In the genomic region with DNA sequence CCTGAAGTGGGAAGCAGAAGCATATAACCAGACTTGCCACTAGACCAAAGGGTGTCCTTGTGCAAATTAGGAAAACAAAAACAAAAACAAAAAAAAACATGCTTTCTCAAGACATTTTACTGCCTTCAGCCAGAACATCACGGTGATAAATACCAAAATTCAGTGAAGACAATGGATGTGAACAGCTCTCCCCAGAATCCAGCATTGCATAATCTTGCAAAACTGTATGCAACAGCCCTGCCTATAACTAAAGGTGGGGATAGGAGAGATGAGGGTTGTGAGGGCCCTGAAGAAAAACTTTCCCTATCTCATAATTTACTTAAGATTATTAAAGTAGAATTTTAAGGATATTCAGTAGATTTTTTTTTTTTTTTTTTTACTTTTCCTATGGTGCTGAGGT, we compare ENCODE assay signal across 16 cellular contexts. TPM values are rescaled to one million over a fixed set of nuclear protein-coding genes. Genes with fewer than 3 reads are reported as not detected.
DNase-seq lines count a peak whose midpoint lies in the region; ATAC-seq, FAIRE-seq and TF ChIP-seq lines count a peak whose summit lies in the region.
"Had no signal": no experiment of that assay in that cellular context is flagged by ENCODE, and none has a peak within 500 bp of the region (broad histone marks: within the 10 kb centered on the region; RNA-seq: fewer than 3 reads in every experiment).

No MANE protein-coding gene starts in this region.

- peaks cover 27% of the 10 kb centered on the region for H3K36me3 Mint-ChIP-seq in activated CD4-positive, alpha-beta T cell treated with anti-CD3 and anti-CD28 coated beads, Interleukin-2, amount 10 ng/mL, durations not matched to agents 24 days and 14 days (ENCODE audit: low read depth)
- H3K36me3 Mint-ChIP-seq in type B pancreatic cell: peaks cover 3% of the 10 kb centered on the region
- H3K36me3 Mint-ChIP-seq: CD8-positive, alpha-beta memory T cell had no signal

- H3K4me3 ChIP-seq in NB4 (ENCODE audit: low read depth, low read length): no peak overlapping the region
- H3K4me3 ChIP-seq in fibroblast of the aortic adventitia (ENCODE audit: low read depth, low read length): no peak overlapping the region
- H3K4me3 ChIP-seq: BLaER1 treated with 17β-estradiol and CSF1 and Interleukin-3, amounts not matched to agents 10 nM and 100 nM had no signal

- no peak overlapping the region for H3K4me3 Mint-ChIP-seq in activated CD4-positive, alpha-beta T cell treated with anti-CD3 and anti-CD28 coated beads, Interleukin-2, amount 10 ng/mL, durations not matched to agents 24 days and 14 days
- H3K4me3 Mint-ChIP-seq in type B pancreatic cell: no peak overlapping the region
- H3K4me3 Mint-ChIP-seq: CD8-positive, alpha-beta memory T cell had no signal

- peak overlapping the region; percentile 51 for H3K27ac Mint-ChIP-seq in activated CD4-positive, alpha-beta T cell treated with anti-CD3 and anti-CD28 coated beads, Interleukin-2, amount 10 ng/mL, durations not matched to agents 24 days and 14 days
- H3K27ac Mint-ChIP-seq in type B pancreatic cell: peak overlapping the region; percentile 91

- no peak for ATAC-seq in GM21390 (IDR thresholded peaks at IDR 0.05; ENCODE audit: unreplicated experiment)
- ATAC-seq: PC-3 had no signal

- intact Hi-C loops in activated CD4-positive, alpha-beta T cell treated with anti-CD3 and anti-CD28 coated beads, Interleukin-2, amount 10 ng/mL, durations not matched to agents 24 days and 14 days (cut with micrococcal nuclease): loop anchor here (10.0 kb wide), 1 partner anchor 261 kb away; no protein-coding TSS in a partner anchor

- no peak for FAIRE-seq in HTR-8/SVneo (lab: Jason Lieb, UNC)

- TF ChIP-seq POLR2A in NB4 (IDR thresholded peaks at IDR 0.05; ENCODE audit: extremely low read depth, insufficient read length): no peak

- no peaks in the 10 kb centered on the region for H3K27me3 Mint-ChIP-seq in activated CD4-positive, alpha-beta T cell treated with anti-CD3 and anti-CD28 coated beads, Interleukin-2, amount 10 ng/mL, durations not matched to agents 24 days and 14 days
- no peaks in the 10 kb centered on the region for H3K27me3 Mint-ChIP-seq in type B pancreatic cell

- TF ChIP-seq CTCF in NB4 (IDR thresholded peaks at IDR 0.05; ENCODE audit: low read depth, low read length) (no peak), fibroblast of the aortic adventitia (IDR thresholded peaks at IDR 0.05; ENCODE audit: insufficient read depth, low read length) (no peak), type B pancreatic cell (conservative IDR thresholded peaks at IDR 0.05) (no peak)

- peaks cover 15% of the 10 kb centered on the region for H3K9me3 Mint-ChIP-seq in activated CD4-positive, alpha-beta T cell treated with anti-CD3 and anti-CD28 coated beads, Interleukin-2, amount 10 ng/mL, durations not matched to agents 24 days and 14 days
- peaks cover 11% of the 10 kb centered on the region for H3K9me3 Mint-ChIP-seq in type B pancreatic cell
- H3K9me3 Mint-ChIP-seq: CD8-positive, alpha-beta memory T cell had no signal

- H3K4me1 Mint-ChIP-seq in activated CD4-positive, alpha-beta T cell treated with anti-CD3 and anti-CD28 coated beads, Interleukin-2, amount 10 ng/mL, durations not matched to agents 24 days and 14 days: peaks cover 58% of the 10 kb centered on the region
- H3K4me1 Mint-ChIP-seq in type B pancreatic cell (ENCODE audit: unreplicated experiment): peaks cover 13% of the 10 kb centered on the region

- DNase-seq in activated CD4-positive, alpha-beta T cell treated with anti-CD3 and anti-CD28 coated beads, Interleukin-2, amount 10 ng/mL, durations not matched to agents 24 days and 14 days: no peak
- DNase-seq in activated CD4-positive, alpha-beta T cell treated with anti-CD3 and anti-CD28 coated beads for 4 hours: no peak
- peak; percentile 42 for DNase-seq in NB4 (ENCODE audit: low read depth)
- DNase-seq in fibroblast of the aortic adventitia (ENCODE audit: low read depth): peak; percentile 16
- DNase-seq in type B pancreatic cell (ENCODE audit: extremely low spot score, unreplicated experiment): no peak
- DNase-seq in HTR-8/SVneo (ENCODE audit: insufficient read length, low spot score): no peak
- no peak for DNase-seq in DMS114 treated with DMSO at 0.1 percent for 48 hours (lab: John Stamatoyannopoulos, UW; ENCODE audit: unreplicated experiment)
- DNase-seq: CD8-positive, alpha-beta memory T cell; H7; NCI-H1092 treated with DMSO at 0.1 percent for 48 hours; NCI-H2081 treated with DMSO at 0.1 percent for 48 hours; NCI-H510A; NCI-H82 had no signal

RNA-seq across cellular contexts. Expression of a gene that starts 24.9 kb away (rescaled TPM):
- 258 and 272 TPM in 2 replicates for total RNA-seq in activated CD4-positive, alpha-beta T cell treated with anti-CD3 and anti-CD28 coated beads, Interleukin-2, amount 10 ng/mL, durations not matched to agents 24 days and 14 days
- total RNA-seq in fibroblast of the aortic adventitia (ENCODE audit: low replicate concordance) (10.3 and 41.0 TPM in 2 replicates), type B pancreatic cell (ENCODE audit: low replicate concordance) (41.7 and 97.5 TPM in 2 replicates)

RNA-seq across cellular contexts. Expression of a gene that starts 50.0 kb away (rescaled TPM):
- total RNA-seq in activated CD4-positive, alpha-beta T cell treated with anti-CD3 and anti-CD28 coated beads, Interleukin-2, amount 10 ng/mL, durations not matched to agents 24 days and 14 days: 96.6 and 100 TPM in 2 replicates
- total RNA-seq in fibroblast of the aortic adventitia (ENCODE audit: low replicate concordance): 28.1 and 48.0 TPM in 2 replicates
- 40.8 and 66.9 TPM in 2 replicates for total RNA-seq in type B pancreatic cell (ENCODE audit: low replicate concordance)

Comparison
In these comparisons a context has a peak if more than half of its experiments do, and no peak if none do; other contexts are left out.
1. DNase-seq: peak in NB4 (single experiment) and fibroblast of the aortic adventitia (single experiment); none in activated CD4-positive, alpha-beta T cell treated with anti-CD3 and anti-CD28 coated beads, Interleukin-2, amount 10 ng/mL, durations not matched to agents 24 days and 14 days (single experiment), activated CD4-positive, alpha-beta T cell treated with anti-CD3 and anti-CD28 coated beads for 4 hours (0 of 2), type B pancreatic cell (single experiment), HTR-8/SVneo (single experiment) and DMS114 treated with DMSO at 0.1 percent for 48 hours (single experiment).